Comparison of ENCODE assay signal across 1 cellular context in the genomic region with DNA sequence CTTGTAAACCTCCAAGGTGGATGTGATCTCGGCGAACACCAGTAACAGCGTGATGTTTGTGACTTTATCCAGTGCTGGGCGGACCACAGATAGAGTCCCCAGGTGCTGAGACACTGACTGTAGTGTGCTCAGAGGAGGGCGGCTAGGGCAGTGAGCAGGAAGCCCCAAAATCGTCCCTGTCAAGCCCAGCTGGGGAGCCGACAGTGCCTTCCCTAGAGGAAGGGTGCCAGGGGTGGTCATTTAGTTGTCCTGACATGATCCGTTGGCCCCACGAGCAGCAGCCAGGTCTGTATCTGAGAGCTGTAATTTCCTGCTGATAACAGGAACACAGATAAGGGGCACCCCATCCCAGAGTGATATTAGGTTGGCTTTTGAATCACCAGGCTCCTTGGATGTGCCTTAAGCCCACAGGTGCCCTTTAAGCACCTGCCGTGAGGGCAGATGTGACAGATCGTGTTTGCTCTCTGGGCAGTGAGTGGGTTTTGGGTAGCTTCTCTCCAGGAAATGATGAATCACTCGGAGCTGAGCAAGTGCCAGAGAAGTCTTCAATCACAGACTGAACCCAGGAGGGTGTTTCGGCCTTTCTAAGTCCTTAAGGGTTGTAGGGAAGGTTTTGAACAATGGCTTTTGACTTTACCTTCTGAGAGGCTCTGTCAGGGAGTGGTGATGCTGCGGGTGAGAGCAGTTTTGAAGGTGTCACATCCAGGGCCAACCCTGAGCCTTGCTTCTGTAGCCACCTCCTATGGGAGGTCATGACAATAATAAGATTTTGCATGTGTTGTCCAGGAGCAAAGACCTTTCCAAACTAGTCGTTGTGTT.
TF ChIP-seq lines count a peak whose summit lies in the region.

No MANE protein-coding gene starts in this region.

TF ChIP-seq in WTC11, 78 proteins besides CTCF, POLR2A, EP300 and RAD21 (continued from another document):
- TF ChIP-seq, protein P1, sequence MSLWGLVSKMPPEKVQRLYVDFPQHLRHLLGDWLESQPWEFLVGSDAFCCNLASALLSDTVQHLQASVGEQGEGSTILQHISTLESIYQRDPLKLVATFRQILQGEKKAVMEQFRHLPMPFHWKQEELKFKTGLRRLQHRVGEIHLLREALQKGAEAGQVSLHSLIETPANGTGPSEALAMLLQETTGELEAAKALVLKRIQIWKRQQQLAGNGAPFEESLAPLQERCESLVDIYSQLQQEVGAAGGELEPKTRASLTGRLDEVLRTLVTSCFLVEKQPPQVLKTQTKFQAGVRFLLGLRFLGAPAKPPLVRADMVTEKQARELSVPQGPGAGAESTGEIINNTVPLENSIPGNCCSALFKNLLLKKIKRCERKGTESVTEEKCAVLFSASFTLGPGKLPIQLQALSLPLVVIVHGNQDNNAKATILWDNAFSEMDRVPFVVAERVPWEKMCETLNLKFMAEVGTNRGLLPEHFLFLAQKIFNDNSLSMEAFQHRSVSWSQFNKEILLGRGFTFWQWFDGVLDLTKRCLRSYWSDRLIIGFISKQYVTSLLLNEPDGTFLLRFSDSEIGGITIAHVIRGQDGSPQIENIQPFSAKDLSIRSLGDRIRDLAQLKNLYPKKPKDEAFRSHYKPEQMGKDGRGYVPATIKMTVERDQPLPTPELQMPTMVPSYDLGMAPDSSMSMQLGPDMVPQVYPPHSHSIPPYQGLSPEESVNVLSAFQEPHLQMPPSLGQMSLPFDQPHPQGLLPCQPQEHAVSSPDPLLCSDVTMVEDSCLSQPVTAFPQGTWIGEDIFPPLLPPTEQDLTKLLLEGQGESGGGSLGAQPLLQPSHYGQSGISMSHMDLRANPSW (CRISPR knock-in tag; conservative IDR thresholded peaks at IDR 0.05; ENCODE audit: low read depth): no peak
- no peak for TF ChIP-seq GABPB1 (CRISPR knock-in tag; IDR thresholded peaks at IDR 0.05)
- TF ChIP-seq FOXK1 (CRISPR knock-in tag; IDR thresholded peaks at IDR 0.05): no peak
- TF ChIP-seq, protein P2, sequence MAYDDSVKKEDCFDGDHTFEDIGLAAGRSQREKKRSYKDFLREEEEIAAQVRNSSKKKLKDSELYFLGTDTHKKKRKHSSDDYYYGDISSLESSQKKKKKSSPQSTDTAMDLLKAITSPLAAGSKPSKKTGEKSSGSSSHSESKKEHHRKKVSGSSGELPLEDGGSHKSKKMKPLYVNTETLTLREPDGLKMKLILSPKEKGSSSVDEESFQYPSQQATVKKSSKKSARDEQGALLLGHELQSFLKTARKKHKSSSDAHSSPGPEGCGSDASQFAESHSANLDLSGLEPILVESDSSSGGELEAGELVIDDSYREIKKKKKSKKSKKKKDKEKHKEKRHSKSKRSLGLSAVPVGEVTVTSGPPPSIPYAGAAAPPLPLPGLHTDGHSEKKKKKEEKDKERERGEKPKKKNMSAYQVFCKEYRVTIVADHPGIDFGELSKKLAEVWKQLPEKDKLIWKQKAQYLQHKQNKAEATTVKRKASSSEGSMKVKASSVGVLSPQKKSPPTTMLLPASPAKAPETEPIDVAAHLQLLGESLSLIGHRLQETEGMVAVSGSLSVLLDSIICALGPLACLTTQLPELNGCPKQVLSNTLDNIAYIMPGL (CRISPR knock-in tag; IDR thresholded peaks at IDR 0.05): no peak
- no peak for TF ChIP-seq JUN (CRISPR knock-in tag; IDR thresholded peaks at IDR 0.05)
- TF ChIP-seq, protein P3, sequence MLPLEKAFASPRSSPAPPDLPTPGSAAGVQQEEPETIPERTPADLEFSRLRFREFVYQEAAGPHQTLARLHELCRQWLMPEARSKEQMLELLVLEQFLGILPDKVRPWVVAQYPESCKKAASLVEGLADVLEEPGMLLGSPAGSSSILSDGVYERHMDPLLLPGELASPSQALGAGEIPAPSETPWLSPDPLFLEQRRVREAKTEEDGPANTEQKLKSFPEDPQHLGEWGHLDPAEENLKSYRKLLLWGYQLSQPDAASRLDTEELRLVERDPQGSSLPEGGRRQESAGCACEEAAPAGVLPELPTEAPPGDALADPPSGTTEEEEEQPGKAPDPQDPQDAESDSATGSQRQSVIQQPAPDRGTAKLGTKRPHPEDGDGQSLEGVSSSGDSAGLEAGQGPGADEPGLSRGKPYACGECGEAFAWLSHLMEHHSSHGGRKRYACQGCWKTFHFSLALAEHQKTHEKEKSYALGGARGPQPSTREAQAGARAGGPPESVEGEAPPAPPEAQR (CRISPR knock-in tag; IDR thresholded peaks at IDR 0.05): no peak
- TF ChIP-seq ZNF317 (CRISPR knock-in tag; IDR thresholded peaks at IDR 0.05; ENCODE audit: borderline replicate concordance, low read depth): no peak
- TF ChIP-seq, protein P4, sequence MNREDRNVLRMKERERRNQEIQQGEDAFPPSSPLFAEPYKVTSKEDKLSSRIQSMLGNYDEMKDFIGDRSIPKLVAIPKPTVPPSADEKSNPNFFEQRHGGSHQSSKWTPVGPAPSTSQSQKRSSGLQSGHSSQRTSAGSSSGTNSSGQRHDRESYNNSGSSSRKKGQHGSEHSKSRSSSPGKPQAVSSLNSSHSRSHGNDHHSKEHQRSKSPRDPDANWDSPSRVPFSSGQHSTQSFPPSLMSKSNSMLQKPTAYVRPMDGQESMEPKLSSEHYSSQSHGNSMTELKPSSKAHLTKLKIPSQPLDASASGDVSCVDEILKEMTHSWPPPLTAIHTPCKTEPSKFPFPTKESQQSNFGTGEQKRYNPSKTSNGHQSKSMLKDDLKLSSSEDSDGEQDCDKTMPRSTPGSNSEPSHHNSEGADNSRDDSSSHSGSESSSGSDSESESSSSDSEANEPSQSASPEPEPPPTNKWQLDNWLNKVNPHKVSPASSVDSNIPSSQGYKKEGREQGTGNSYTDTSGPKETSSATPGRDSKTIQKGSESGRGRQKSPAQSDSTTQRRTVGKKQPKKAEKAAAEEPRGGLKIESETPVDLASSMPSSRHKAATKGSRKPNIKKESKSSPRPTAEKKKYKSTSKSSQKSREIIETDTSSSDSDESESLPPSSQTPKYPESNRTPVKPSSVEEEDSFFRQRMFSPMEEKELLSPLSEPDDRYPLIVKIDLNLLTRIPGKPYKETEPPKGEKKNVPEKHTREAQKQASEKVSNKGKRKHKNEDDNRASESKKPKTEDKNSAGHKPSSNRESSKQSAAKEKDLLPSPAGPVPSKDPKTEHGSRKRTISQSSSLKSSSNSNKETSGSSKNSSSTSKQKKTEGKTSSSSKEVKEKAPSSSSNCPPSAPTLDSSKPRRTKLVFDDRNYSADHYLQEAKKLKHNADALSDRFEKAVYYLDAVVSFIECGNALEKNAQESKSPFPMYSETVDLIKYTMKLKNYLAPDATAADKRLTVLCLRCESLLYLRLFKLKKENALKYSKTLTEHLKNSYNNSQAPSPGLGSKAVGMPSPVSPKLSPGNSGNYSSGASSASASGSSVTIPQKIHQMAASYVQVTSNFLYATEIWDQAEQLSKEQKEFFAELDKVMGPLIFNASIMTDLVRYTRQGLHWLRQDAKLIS (CRISPR knock-in tag; IDR thresholded peaks at IDR 0.05; ENCODE audit: borderline replicate concordance): no peak
- no peak for TF ChIP-seq PRRX2 (CRISPR knock-in tag; IDR thresholded peaks at IDR 0.05)
- TF ChIP-seq FOXJ3 (CRISPR knock-in tag; IDR thresholded peaks at IDR 0.05; ENCODE audit: borderline replicate concordance): no peak
- TF ChIP-seq NFATC4 (CRISPR knock-in tag; IDR thresholded peaks at IDR 0.05): no peak
- no peak for TF ChIP-seq FOXP1 (CRISPR knock-in tag; IDR thresholded peaks at IDR 0.05; ENCODE audit: borderline replicate concordance)
- TF ChIP-seq, protein P5, sequence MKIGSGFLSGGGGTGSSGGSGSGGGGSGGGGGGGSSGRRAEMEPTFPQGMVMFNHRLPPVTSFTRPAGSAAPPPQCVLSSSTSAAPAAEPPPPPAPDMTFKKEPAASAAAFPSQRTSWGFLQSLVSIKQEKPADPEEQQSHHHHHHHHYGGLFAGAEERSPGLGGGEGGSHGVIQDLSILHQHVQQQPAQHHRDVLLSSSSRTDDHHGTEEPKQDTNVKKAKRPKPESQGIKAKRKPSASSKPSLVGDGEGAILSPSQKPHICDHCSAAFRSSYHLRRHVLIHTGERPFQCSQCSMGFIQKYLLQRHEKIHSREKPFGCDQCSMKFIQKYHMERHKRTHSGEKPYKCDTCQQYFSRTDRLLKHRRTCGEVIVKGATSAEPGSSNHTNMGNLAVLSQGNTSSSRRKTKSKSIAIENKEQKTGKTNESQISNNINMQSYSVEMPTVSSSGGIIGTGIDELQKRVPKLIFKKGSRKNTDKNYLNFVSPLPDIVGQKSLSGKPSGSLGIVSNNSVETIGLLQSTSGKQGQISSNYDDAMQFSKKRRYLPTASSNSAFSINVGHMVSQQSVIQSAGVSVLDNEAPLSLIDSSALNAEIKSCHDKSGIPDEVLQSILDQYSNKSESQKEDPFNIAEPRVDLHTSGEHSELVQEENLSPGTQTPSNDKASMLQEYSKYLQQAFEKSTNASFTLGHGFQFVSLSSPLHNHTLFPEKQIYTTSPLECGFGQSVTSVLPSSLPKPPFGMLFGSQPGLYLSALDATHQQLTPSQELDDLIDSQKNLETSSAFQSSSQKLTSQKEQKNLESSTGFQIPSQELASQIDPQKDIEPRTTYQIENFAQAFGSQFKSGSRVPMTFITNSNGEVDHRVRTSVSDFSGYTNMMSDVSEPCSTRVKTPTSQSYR (CRISPR knock-in tag; IDR thresholded peaks at IDR 0.05): no peak
